In the genomic region with DNA sequence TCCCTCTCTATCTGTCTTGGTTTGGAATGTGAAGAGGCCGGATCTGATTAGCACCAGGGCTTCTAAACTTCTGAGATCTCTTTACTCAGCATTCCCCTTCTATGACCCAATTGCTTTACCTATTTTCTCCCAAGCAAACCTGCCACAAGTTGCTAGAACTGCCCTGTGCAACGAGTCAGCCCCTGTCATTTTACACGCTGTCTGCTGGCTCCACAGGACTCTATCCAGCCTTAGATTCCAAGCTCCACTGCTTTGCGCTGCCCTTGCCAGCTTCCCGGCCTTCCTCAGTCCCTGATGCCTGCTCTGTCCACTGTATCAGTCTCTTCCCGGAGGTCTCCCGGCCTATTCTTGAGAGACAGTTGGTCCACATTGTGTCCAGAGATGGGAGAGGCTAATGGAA, we compare ENCODE assay signal across 3 cellular contexts.
TF ChIP-seq lines count a peak whose summit lies in the region.

No MANE protein-coding gene starts in this region.

TF ChIP-seq in SK-N-SH, 30 proteins besides CTCF, POLR2A, EP300 and RAD21 (continues in another document):
- TF ChIP-seq USF1 (IDR thresholded peaks at IDR 0.05; ENCODE audit: borderline replicate concordance, low read depth): no peak
- TF ChIP-seq POLR2AphosphoS5 (IDR thresholded peaks at IDR 0.05; ENCODE audit: low read depth, low read length): no peak
- TF ChIP-seq GATA2 (CRISPR knock-in tag; IDR thresholded peaks at IDR 0.05): no peak
- TF ChIP-seq, protein P1, sequence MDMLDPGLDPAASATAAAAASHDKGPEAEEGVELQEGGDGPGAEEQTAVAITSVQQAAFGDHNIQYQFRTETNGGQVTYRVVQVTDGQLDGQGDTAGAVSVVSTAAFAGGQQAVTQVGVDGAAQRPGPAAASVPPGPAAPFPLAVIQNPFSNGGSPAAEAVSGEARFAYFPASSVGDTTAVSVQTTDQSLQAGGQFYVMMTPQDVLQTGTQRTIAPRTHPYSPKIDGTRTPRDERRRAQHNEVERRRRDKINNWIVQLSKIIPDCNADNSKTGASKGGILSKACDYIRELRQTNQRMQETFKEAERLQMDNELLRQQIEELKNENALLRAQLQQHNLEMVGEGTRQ (IDR thresholded peaks at IDR 0.05; ENCODE audit: borderline replicate concordance, low read depth, low read length): no peak
- no peak for TF ChIP-seq RFX5 (IDR thresholded peaks at IDR 0.05; ENCODE audit: low read length)
- TF ChIP-seq, protein P2, sequence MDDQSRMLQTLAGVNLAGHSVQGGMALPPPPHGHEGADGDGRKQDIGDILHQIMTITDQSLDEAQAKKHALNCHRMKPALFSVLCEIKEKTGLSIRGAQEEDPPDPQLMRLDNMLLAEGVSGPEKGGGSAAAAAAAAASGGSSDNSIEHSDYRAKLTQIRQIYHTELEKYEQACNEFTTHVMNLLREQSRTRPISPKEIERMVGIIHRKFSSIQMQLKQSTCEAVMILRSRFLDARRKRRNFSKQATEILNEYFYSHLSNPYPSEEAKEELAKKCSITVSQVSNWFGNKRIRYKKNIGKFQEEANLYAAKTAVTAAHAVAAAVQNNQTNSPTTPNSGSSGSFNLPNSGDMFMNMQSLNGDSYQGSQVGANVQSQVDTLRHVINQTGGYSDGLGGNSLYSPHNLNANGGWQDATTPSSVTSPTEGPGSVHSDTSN (IDR thresholded peaks at IDR 0.05): no peak
- no peak for TF ChIP-seq GABPA (IDR thresholded peaks at IDR 0.05; ENCODE audit: low read depth)
- TF ChIP-seq NFIC (IDR thresholded peaks at IDR 0.05; ENCODE audit: borderline replicate concordance): no peak
- TF ChIP-seq RCOR1 (IDR thresholded peaks at IDR 0.05; ENCODE audit: low read length): no peak
- no peak for TF ChIP-seq ZBTB33 (IDR thresholded peaks at IDR 0.05; ENCODE audit: borderline replicate concordance, low read depth)
- TF ChIP-seq FOXM1 (IDR thresholded peaks at IDR 0.05; ENCODE audit: low read depth): no peak
- no peak for TF ChIP-seq SMC3 (IDR thresholded peaks at IDR 0.05; ENCODE audit: low read depth, low read length)
- TF ChIP-seq TEAD4 (IDR thresholded peaks at IDR 0.05; ENCODE audit: borderline replicate concordance, insufficient read depth): no peak
- no peak for TF ChIP-seq FOSL2 (IDR thresholded peaks at IDR 0.05; ENCODE audit: borderline replicate concordance, low read depth)
- TF ChIP-seq YY1 (IDR thresholded peaks at IDR 0.05; ENCODE audit: low read depth): no peak
- no peak for TF ChIP-seq MEF2A (IDR thresholded peaks at IDR 0.05; ENCODE audit: borderline replicate concordance, low read depth)
- TF ChIP-seq TCF12 (IDR thresholded peaks at IDR 0.05): no peak

TF ChIP-seq in SK-N-SH treated with all-trans-retinoic acid at 6 μM for 48 hours, 23 proteins besides CTCF, POLR2A, EP300 and RAD21 (continues in another document):
- TF ChIP-seq ISL1 (CRISPR knock-in tag; IDR thresholded peaks at IDR 0.05): no peak
- no peak for TF ChIP-seq CREB5 (CRISPR knock-in tag; IDR thresholded peaks at IDR 0.05; ENCODE audit: low read depth)
- TF ChIP-seq ZNF70 (CRISPR knock-in tag; IDR thresholded peaks at IDR 0.05): no peak
- no peak for TF ChIP-seq ESRRG (CRISPR knock-in tag; IDR thresholded peaks at IDR 0.05)
- no peak for TF ChIP-seq ZNF8 (CRISPR knock-in tag; IDR thresholded peaks at IDR 0.05)
- TF ChIP-seq GLIS3 (CRISPR knock-in tag; IDR thresholded peaks at IDR 0.05): no peak
- TF ChIP-seq, protein P3, sequence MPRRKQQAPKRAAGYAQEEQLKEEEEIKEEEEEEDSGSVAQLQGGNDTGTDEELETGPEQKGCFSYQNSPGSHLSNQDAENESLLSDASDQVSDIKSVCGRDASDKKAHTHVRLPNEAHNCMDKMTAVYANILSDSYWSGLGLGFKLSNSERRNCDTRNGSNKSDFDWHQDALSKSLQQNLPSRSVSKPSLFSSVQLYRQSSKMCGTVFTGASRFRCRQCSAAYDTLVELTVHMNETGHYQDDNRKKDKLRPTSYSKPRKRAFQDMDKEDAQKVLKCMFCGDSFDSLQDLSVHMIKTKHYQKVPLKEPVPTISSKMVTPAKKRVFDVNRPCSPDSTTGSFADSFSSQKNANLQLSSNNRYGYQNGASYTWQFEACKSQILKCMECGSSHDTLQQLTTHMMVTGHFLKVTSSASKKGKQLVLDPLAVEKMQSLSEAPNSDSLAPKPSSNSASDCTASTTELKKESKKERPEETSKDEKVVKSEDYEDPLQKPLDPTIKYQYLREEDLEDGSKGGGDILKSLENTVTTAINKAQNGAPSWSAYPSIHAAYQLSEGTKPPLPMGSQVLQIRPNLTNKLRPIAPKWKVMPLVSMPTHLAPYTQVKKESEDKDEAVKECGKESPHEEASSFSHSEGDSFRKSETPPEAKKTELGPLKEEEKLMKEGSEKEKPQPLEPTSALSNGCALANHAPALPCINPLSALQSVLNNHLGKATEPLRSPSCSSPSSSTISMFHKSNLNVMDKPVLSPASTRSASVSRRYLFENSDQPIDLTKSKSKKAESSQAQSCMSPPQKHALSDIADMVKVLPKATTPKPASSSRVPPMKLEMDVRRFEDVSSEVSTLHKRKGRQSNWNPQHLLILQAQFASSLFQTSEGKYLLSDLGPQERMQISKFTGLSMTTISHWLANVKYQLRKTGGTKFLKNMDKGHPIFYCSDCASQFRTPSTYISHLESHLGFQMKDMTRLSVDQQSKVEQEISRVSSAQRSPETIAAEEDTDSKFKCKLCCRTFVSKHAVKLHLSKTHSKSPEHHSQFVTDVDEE (CRISPR knock-in tag; IDR thresholded peaks at IDR 0.05): no peak
- no peak for TF ChIP-seq OSR1 (CRISPR knock-in tag; IDR thresholded peaks at IDR 0.05)
- no peak for TF ChIP-seq TCF4 (CRISPR knock-in tag; IDR thresholded peaks at IDR 0.05; ENCODE audit: borderline replicate concordance)
- TF ChIP-seq PATZ1 (CRISPR knock-in tag; IDR thresholded peaks at IDR 0.05; ENCODE audit: borderline replicate concordance): no peak
- no peak for TF ChIP-seq TOX (CRISPR knock-in tag; IDR thresholded peaks at IDR 0.05; ENCODE audit: borderline replicate concordance)
- TF ChIP-seq ZNF565 (CRISPR knock-in tag; conservative IDR thresholded peaks at IDR 0.05; ENCODE audit: low read depth): no peak
- TF ChIP-seq CSRNP3 (CRISPR knock-in tag; IDR thresholded peaks at IDR 0.05): no peak
- TF ChIP-seq BACH2 (CRISPR knock-in tag; IDR thresholded peaks at IDR 0.05; ENCODE audit: borderline replicate concordance): no peak
- TF ChIP-seq ZC3H10 (CRISPR knock-in tag; IDR thresholded peaks at IDR 0.05): no peak

TF ChIP-seq in H1, 55 proteins besides CTCF, POLR2A, EP300 and RAD21:
- TF ChIP-seq BACH1 (IDR thresholded peaks at IDR 0.05; ENCODE audit: low read length) (no peak), JUN (IDR thresholded peaks at IDR 0.05; ENCODE audit: low read depth, low read length) (no peak), ZNF274 (IDR thresholded peaks at IDR 0.05; ENCODE audit: borderline replicate concordance, extremely low read depth, low read length) (no peak), SP4 (IDR thresholded peaks at IDR 0.05; ENCODE audit: low read length) (no peak), MAFK (IDR thresholded peaks at IDR 0.05; ENCODE audit: low read depth, low read length) (no peak), TAF1 (IDR thresholded peaks at IDR 0.05; ENCODE audit: low read depth, low read length) (no peak), NANOG (IDR thresholded peaks at IDR 0.05; ENCODE audit: insufficient read depth, low read depth, low read length, poor library complexity, severe bottlenecking) (no peak), CREB1 (IDR thresholded peaks at IDR 0.05) (no peak), SP1 (IDR thresholded peaks at IDR 0.05; ENCODE audit: low read depth, low read length) (no peak), ATF2 (IDR thresholded peaks at IDR 0.05; ENCODE audit: low read length) (no peak), EGR1 (IDR thresholded peaks at IDR 0.05; ENCODE audit: borderline replicate concordance, low read depth, low read length) (no peak), HDAC2 (IDR thresholded peaks at IDR 0.05; ENCODE audit: borderline replicate concordance in 1 of 2, low read depth in 2 of 2, low read length in 2 of 2) (no peak), CTBP2 (IDR thresholded peaks at IDR 0.05; ENCODE audit: borderline replicate concordance, insufficient read depth, insufficient read length, low read length) (no peak), JUND (IDR thresholded peaks at IDR 0.05; ENCODE audit: low read length) (no peak)
- TF ChIP-seq, protein P1 (IDR thresholded peaks at IDR 0.05; ENCODE audit: low read length): no peak
